Comparison of ENCODE assay signal across 8 cellular contexts in the genomic region with DNA sequence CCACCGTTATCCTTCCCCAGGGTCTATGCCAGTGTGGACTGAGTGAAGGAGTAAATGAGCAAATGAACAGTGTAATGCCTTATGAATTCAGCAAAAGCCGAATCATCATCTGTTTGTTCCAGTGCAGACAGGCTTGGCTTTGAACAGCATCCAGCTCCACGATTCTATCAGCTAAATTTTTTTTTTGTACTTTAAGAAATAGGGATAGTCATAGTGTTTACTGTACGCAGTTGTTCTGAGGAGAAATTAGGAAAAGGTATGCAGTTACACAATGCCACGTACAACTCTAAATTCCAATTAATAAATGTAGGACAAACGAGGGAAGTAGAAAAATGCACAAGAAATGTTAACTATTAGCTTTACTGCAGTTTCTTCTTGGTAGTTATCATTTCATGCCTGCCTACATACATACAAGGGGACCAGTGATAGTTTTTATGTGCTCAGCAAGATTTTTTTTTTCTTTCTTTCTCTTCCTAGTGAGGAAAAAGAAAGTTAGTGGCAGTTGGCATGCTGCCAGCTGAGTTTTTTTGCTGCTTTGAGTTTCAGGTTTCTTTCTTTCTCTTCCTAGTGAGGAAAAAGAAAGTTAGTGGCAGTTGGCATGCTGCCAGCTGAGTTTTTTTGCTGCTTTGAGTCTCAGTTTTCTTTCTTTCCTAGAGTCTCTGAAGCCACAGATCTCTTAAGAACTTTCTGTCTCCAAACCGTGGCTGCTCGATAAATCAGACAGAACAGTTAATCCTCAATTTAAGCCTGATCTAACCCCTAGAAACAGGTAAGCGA. TPM values are rescaled to one million over a fixed set of nuclear protein-coding genes. Genes with fewer than 3 reads are reported as not detected.
A peak's percentile ranks its signal among the peaks of the same experiment; 100 is the strongest.
DNase-seq lines count a peak whose midpoint lies in the region; ATAC-seq, FAIRE-seq and TF ChIP-seq lines count a peak whose summit lies in the region.

IFI44L (plus strand) TSS at position 646 of the 777 bp plus-strand sequence. CDS start 7,468 bp downstream, outside the sequence.

- no peaks in the 10 kb centered on the region for H3K9me1 ChIP-seq in K562 (ENCODE audit: control insufficient read depth, insufficient read depth, low read length)

- POLR2A ChIA-PET in K562 (lab: Yijun Ruan, JAX): no interaction called here

- H3K27ac ChIP-seq in K562 (ENCODE audit: extremely low read depth, low read depth, low read length) (no peak within 1 kb of the TSS), left lung (peak within 1 kb of the TSS; percentile 70 to 71)

- no peak for TF ChIP-seq CTCF in K562 (IDR thresholded peaks at IDR 0.05 in 2 of 3, conservative IDR thresholded peaks at IDR 0.05 in 1 of 3; ENCODE audit: insufficient read depth in 2 of 3, low read depth in 1 of 3, low read length in 3 of 3)
- TF ChIP-seq CTCF in left lung (IDR thresholded peaks at IDR 0.05): no peak

- H3K36me3 ChIP-seq in K562 (ENCODE audit: control insufficient read depth, insufficient read depth, low read length): no peaks in the 10 kb centered on the region
- H3K36me3 ChIP-seq in left lung: no peaks in the 10 kb centered on the region

- no peak for TF ChIP-seq POLR2A in K562 (conservative IDR thresholded peaks at IDR 0.05)

- peak; percentile 36 for ATAC-seq in GM18502 (IDR thresholded peaks at IDR 0.05; ENCODE audit: poor library complexity, unreplicated experiment)
- peak; percentile 42 for ATAC-seq in HG02970 (IDR thresholded peaks at IDR 0.05; ENCODE audit: low FRiP score, unreplicated experiment)
- peak; percentile 33 for ATAC-seq in T-helper 17 cell
- ATAC-seq in K562: no peak
- ATAC-seq in left lung: peak; percentile 56

- peaks cover 50% of the 10 kb centered on the region for H3K4me1 Mint-ChIP-seq in T-helper 17 cell

- no peak within 1 kb of the TSS for H3K4me3 ChIP-seq in K562
- peak within 1 kb of the TSS; percentile 10 to 36 for H3K4me3 ChIP-seq in left lung

- H3K27me3 Mint-ChIP-seq in T-helper 17 cell: no peaks in the 10 kb centered on the region

- intact Hi-C loops in K562 (cut with micrococcal nuclease) (loop anchor here (5.0 kb wide), 1 partner anchor 57 kb away; no protein-coding TSS in a partner anchor), left lung (cut with DNase I) (loop anchor here in 1 of 2 donors (5.0 kb wide), 1 partner anchor 57 kb away; no protein-coding TSS in a partner anchor)

- H3K9ac ChIP-seq in K562 (ENCODE audit: insufficient read depth in 1 of 2, low read depth in 2 of 2, low read length in 2 of 2): no peak within 1 kb of the TSS

- TF ChIP-seq EP300 in K562 (IDR thresholded peaks at IDR 0.05; ENCODE audit: low read length): no peak

- no peaks in the 10 kb centered on the region for H4K20me1 ChIP-seq in K562 (replicated peaks; ENCODE audit: control insufficient read depth, insufficient read depth, low read length)

- TF ChIP-seq RAD21 in K562 (CRISPR knock-in tag; conservative IDR thresholded peaks at IDR 0.05 in 1 of 2, IDR thresholded peaks at IDR 0.05 in 1 of 2): no peak

- peak within 1 kb of the TSS; percentile 95 for H3K27ac Mint-ChIP-seq in T-helper 17 cell

- H3K9me3 ChIP-seq in T-helper 17 cell (ENCODE audit: control insufficient read depth, low read length, poor library complexity, severe bottlenecking): no peaks in the 10 kb centered on the region
- no peaks in the 10 kb centered on the region for H3K9me3 ChIP-seq in K562 (replicated peaks; ENCODE audit: control insufficient read depth, insufficient read depth, low read depth, low read length)
- no peaks in the 10 kb centered on the region for H3K9me3 ChIP-seq in left lung

- peak within 1 kb of the TSS; percentile 91 for H3K4me3 Mint-ChIP-seq in T-helper 17 cell

- BruUV-seq in K562 (replicated peaks; lab: Mats Ljungman, UMichigan): no TSS peak

- in situ Hi-C loops in K562 (cut with MboI): no loop called here

- peak in 2 of 3 donors; percentile 24 to 33 for DNase-seq in T-helper 17 cell
- no peak for DNase-seq in K562 (ENCODE audit: extremely low read depth in 1 of 4, low spot score in 3 of 4)
- DNase-seq in left lung: no peak
- peak; percentile 55 for DNase-seq in stimulated activated CD8-positive, alpha-beta memory T cell treated with anti-CD3 and anti-CD28 coated beads, Interleukin-12 subunit alpha, Interleukin-12 subunit beta, amount 100 ng/mL, for 1 hour (ENCODE audit: low read depth)
- no peak for DNase-seq in iPS-NIHi7 (ENCODE audit: extremely low spot score)
- DNase-seq in iPS-NIHi11 (ENCODE audit: low spot score): no peak

- no peaks in the 10 kb centered on the region for H3K36me3 Mint-ChIP-seq in T-helper 17 cell (ENCODE audit: low read depth)

- no peaks in the 10 kb centered on the region for H3K79me2 ChIP-seq in K562 (ENCODE audit: control insufficient read depth, insufficient read depth, low read length)

- FAIRE-seq in K562 (lab: Jason Lieb, UNC): no peak

- no peak within 1 kb of the TSS for H2AFZ ChIP-seq in K562 (ENCODE audit: low read depth, low read length)

- H3K27me3 ChIP-seq in K562 (ENCODE audit: control insufficient read depth in 2 of 2, insufficient read depth in 2 of 2, low read length in 2 of 2) (no peaks in the 10 kb centered on the region), left lung (no peaks in the 10 kb centered on the region)

- no peak within 1 kb of the TSS for H3K4me2 ChIP-seq in K562 (ENCODE audit: insufficient read depth, low read length)

- H3K4me1 ChIP-seq in K562 (replicated peaks in 1 of 2; ENCODE audit: control insufficient read depth in 2 of 2, insufficient read depth in 2 of 2, low read length in 2 of 2) (no peaks in the 10 kb centered on the region), left lung (peaks cover 6 to 31% of the 10 kb centered on the region in 2 donors)

- CTCF ChIA-PET in K562 (lab: Yijun Ruan, JAX; ENCODE audit: low intra/inter-chr PET ratio): no interaction called here

- WGBS in K562 (ENCODE audit: insufficient coverage, low coverage, missing lambda C conversion rate): 0% methylated on average over 9 of the region's 9 CpGs

TF ChIP-seq in K562, 482 proteins besides CTCF, POLR2A, EP300 and RAD21:
- TF ChIP-seq NFIX (CRISPR knock-in tag; IDR thresholded peaks at IDR 0.05; ENCODE audit: low read depth) (peak; percentile 92), NFIC (IDR thresholded peaks at IDR 0.05) (peak; percentile 94), ELK1 (CRISPR knock-in tag; IDR thresholded peaks at IDR 0.05) (no peak), CREBBP (IDR thresholded peaks at IDR 0.05; ENCODE audit: low read depth, low read length) (no peak), ZNF699 (CRISPR knock-in tag; IDR thresholded peaks at IDR 0.05; ENCODE audit: insufficient replicate concordance) (no peak), CREB1 (IDR thresholded peaks at IDR 0.05) (no peak), CREB1 (CRISPR knock-in tag; IDR thresholded peaks at IDR 0.05) (no peak)

RNA-seq across cellular contexts. Expression of gene IFI44L, which starts in this region (rescaled TPM):
- total RNA-seq in T-helper 17 cell (10 to 100 TPM; 21.0 to 25.2 TPM), K562 (2014; rRNA removed) (not detected in 2 replicates), K562 (2014; rRNA removed; fragmentation: Illumina TruSeq; extraction: Trizol) (not detected in 2 replicates), K562 (2015; rRNA removed; fragmentation: Illumina TruSeq; extraction: Trizol) (not detected in 2 replicates), K562 (2021) (0.18 and 0.22 TPM in 2 replicates), left lung (10 to 100 TPM; 12.4 to 24.0 TPM)
- total RNA-seq in K562 (2011; cell fraction: chromatin; rRNA removed; ENCODE audit: low replicate concordance): not detected in 2 replicates
- not detected in 2 replicates for total RNA-seq in K562 (2011; cell fraction: nucleolus; rRNA removed)
- not detected in 2 replicates for total RNA-seq in K562 (2011; cell fraction: nucleoplasm; rRNA removed)
- polyA plus RNA-seq in K562 (2011; rRNA removed) (not detected in 2 replicates), K562 (2014; fragmentation: Illumina TruSeq; extraction: Trizol) (0.07 TPM in 1 of 2 replicates, not detected in the other), K562 (2014; fragmentation: Nextera tagmentation; extraction: Ambion mirVana) (under 1 TPM in 1 of 2 experiments, not detected in 1; 0.04 TPM), K562 (2014; rRNA removed) (not detected in 2 replicates)
- polyA plus RNA-seq in K562 (2011; cell fraction: cytosol; rRNA removed): not detected in 2 replicates
- polyA plus RNA-seq in K562 (2011; cell fraction: nucleus; rRNA removed): not detected in 2 replicates
- 0.10 TPM in 1 of 2 replicates, not detected in the other for polyA plus RNA-seq in K562 (2012)
- polyA minus RNA-seq in K562 (2011; rRNA and poly(A)+ RNA removed): not detected in 2 replicates
- not detected in 2 replicates for polyA minus RNA-seq in K562 (2011; cell fraction: cytosol; rRNA and poly(A)+ RNA removed)
- not detected in 2 replicates for polyA minus RNA-seq in K562 (2011; cell fraction: nucleus; rRNA and poly(A)+ RNA removed)

Comparison
In these comparisons a context has a peak if more than half of its experiments do, and no peak if none do; other contexts are left out.
1. RNA of gene IFI44L (total RNA-seq): 21.0 to 25.2 TPM in T-helper 17 cell and 12.4 to 24.0 TPM in left lung; 0.18 to 0.22 TPM in K562; every median in the first group is over 10 times any median in the second.
2. DNase-seq: peak in T-helper 17 cell (2 of 3) and stimulated activated CD8-positive, alpha-beta memory T cell treated with anti-CD3 and anti-CD28 coated beads, Interleukin-12 subunit alpha, Interleukin-12 subunit beta, amount 100 ng/mL, for 1 hour (single experiment); none in K562 (0 of 4), left lung (0 of 2), iPS-NIHi7 (single experiment) and iPS-NIHi11 (single experiment).